ENCODE assay signal across 8 cellular contexts in genomic region chr9:75186767-75187380, GRCh38.
DNase-seq lines count a peak whose midpoint lies in the region; ATAC-seq, FAIRE-seq and TF ChIP-seq lines count a peak whose summit lies in the region.

No MANE protein-coding gene starts in this region.

- H3K27me3 ChIP-seq in left ventricle myocardium inferior (ENCODE audit: low read depth) (no peaks in the 10 kb centered on the region), RWPE2 (ENCODE audit: insufficient read depth, poor library complexity, severe bottlenecking) (no peaks in the 10 kb centered on the region), upper lobe of left lung (no peaks in the 10 kb centered on the region)

- no peak for TF ChIP-seq POLR2A in upper lobe of left lung (IDR thresholded peaks at IDR 0.05)

- TF ChIP-seq CTCF in left ventricle myocardium inferior (IDR thresholded peaks at IDR 0.05; ENCODE audit: borderline replicate concordance) (peak; percentile 86), RWPE2 (IDR thresholded peaks at IDR 0.05; ENCODE audit: poor library complexity, severe bottlenecking) (peak; percentile 97), upper lobe of left lung (IDR thresholded peaks at IDR 0.05) (peak; percentile 43 to 85 (median 66))

- DNase-seq in left ventricle myocardium inferior (no peak), Right ventricle myocardium inferior (ENCODE audit: missing footprints) (no peak), RWPE2 (ENCODE audit: low spot score) (no peak), frontal cortex (ENCODE audit: low spot score in 2 of 2) (peak in 1 of 2 donors; percentile 17), upper lobe of left lung (no peak), SHP77 (lab: John Stamatoyannopoulos, UW) (no peak), activated gamma-delta T cell (lab: John Stamatoyannopoulos, UW) (no peak), AG08396 (ENCODE audit: low spot score) (no peak)

- H3K9me3 ChIP-seq in left ventricle myocardium inferior (replicated peaks) (no peaks in the 10 kb centered on the region), RWPE2 (ENCODE audit: severe bottlenecking) (peaks cover 3% of the 10 kb centered on the region), upper lobe of left lung (no peaks in the 10 kb centered on the region)

- H3K4me1 ChIP-seq in left ventricle myocardium inferior (no peaks in the 10 kb centered on the region), RWPE2 (ENCODE audit: insufficient read depth, poor library complexity, severe bottlenecking) (peaks cover 6% of the 10 kb centered on the region), upper lobe of left lung (peaks cover 0 to 4% (median 0%) of the 10 kb centered on the region in 4 donors)

- intact Hi-C loops in left ventricle myocardium inferior (cut with micrococcal nuclease) (no loop called here), Right ventricle myocardium inferior (cut with DNase I) (loop anchor here (5.0 kb wide), 1 partner anchor 35 kb away; no protein-coding TSS in a partner anchor)

- H3K36me3 ChIP-seq in left ventricle myocardium inferior (peaks cover 6% of the 10 kb centered on the region), RWPE2 (ENCODE audit: low read depth) (no peaks in the 10 kb centered on the region), upper lobe of left lung (peaks cover 0 to 13% (median 4%) of the 10 kb centered on the region in 4 donors)

- FAIRE-seq in frontal cortex (lab: Jason Lieb, UNC): peak; percentile 87

- TF ChIP-seq EP300 in upper lobe of left lung (IDR thresholded peaks at IDR 0.05): no peak

- H3K27ac ChIP-seq in left ventricle myocardium inferior (replicated peaks) (no peak overlapping the region), RWPE2 (ENCODE audit: poor library complexity, severe bottlenecking) (no peak overlapping the region), upper lobe of left lung (no peak overlapping the region)

- ATAC-seq in Right ventricle myocardium inferior: no peak
- no peak for ATAC-seq in RWPE2 (ENCODE audit: low read depth)
- peak in 1 of 2 donors; percentile 56 for ATAC-seq in upper lobe of left lung (ENCODE audit: low FRiP score in 2 of 2)

- H3K4me3 ChIP-seq in left ventricle myocardium inferior (no peak overlapping the region), RWPE2 (ENCODE audit: severe bottlenecking) (no peak overlapping the region), upper lobe of left lung (no peak overlapping the region)

- WGBS in upper lobe of left lung, 2 donors: 35% methylated on average over 4 of the region's 4 CpGs
